Comparison of ENCODE assay signal across 18 cellular contexts in genomic region chr5:108278285-108279240, GRCh38.
DNase-seq lines count a peak whose midpoint lies in the region; ATAC-seq, FAIRE-seq and TF ChIP-seq lines count a peak whose summit lies in the region.
"Had no signal": no experiment of that assay in that cellular context is flagged by ENCODE, and none has a peak within 500 bp of the region (broad histone marks: within the 10 kb centered on the region; RNA-seq: fewer than 3 reads in every experiment).

No MANE protein-coding gene starts in this region.

- no peak overlapping the region for H3K9ac ChIP-seq in HCT116 (ENCODE audit: low read length)
- H3K9ac ChIP-seq in keratinocyte (ENCODE audit: control insufficient read depth, extremely low read depth, insufficient read depth, low read length): no peak overlapping the region

- peak in 2 of 3 experiments; percentile 24 to 45; a peak in 3 of 6 replicates for TF ChIP-seq CTCF in HCT116 (IDR thresholded peaks at IDR 0.05 in 2 of 3, conservative IDR thresholded peaks at IDR 0.05 in 1 of 3; ENCODE audit: borderline replicate concordance in 1 of 3, insufficient read depth in 1 of 3, low read depth in 2 of 3, low read length in 2 of 3)
- peak; percentile 4 for TF ChIP-seq CTCF in bronchial epithelial cell (IDR thresholded peaks at IDR 0.05; ENCODE audit: insufficient read depth, low read length, severe bottlenecking)
- TF ChIP-seq CTCF in keratinocyte (optimal IDR thresholded peaks at IDR 0.05 in 1 of 3, IDR thresholded peaks at IDR 0.05 in 1 of 3, conservative IDR thresholded peaks at IDR 0.05 in 1 of 3; ENCODE audit: extremely low read depth in 1 of 3, insufficient read depth in 2 of 3, low read length in 3 of 3): peak in 2 of 3 experiments; percentile 31

- H3K4me2 ChIP-seq in HCT116 (ENCODE audit: low read length): no peak overlapping the region
- no peak overlapping the region for H3K4me2 ChIP-seq in keratinocyte (ENCODE audit: control insufficient read depth, extremely low read depth, insufficient read depth, low read depth, low read length)

- H3K27me3 Mint-ChIP-seq in CD4-positive, CD25-positive, alpha-beta regulatory T cell: no peaks in the 10 kb centered on the region
- H3K27me3 Mint-ChIP-seq: activated naive CD8-positive, alpha-beta T cell treated with anti-CD3 and anti-CD28 coated beads, Interleukin-2, amount 10 ng/mL, durations not matched to agents 7 days and 5 days; natural killer cell treated with Interleukin-12 subunit alpha and Interleukin-12 subunit beta and Interleukin-15 and Interleukin-18, amount 100 ng/mL, for 72 hours had no signal

- H3K27ac Mint-ChIP-seq in CD4-positive, CD25-positive, alpha-beta regulatory T cell: peak overlapping the region in 2 of 3 donors; percentile 20 to 82
- H3K27ac Mint-ChIP-seq: activated naive CD8-positive, alpha-beta T cell treated with anti-CD3 and anti-CD28 coated beads, Interleukin-2, amount 10 ng/mL, durations not matched to agents 7 days and 5 days; natural killer cell treated with Interleukin-12 subunit alpha and Interleukin-12 subunit beta and Interleukin-15 and Interleukin-18, amount 100 ng/mL, for 72 hours; T-helper 2 cell treated with Interferon-gamma antibody and Interleukin-4, amounts not matched to agents 5 μg/mL and 100 μg/mL, for 36 hours had no signal

- BruUV-seq in HCT116 (replicated peaks; lab: Mats Ljungman, UMichigan): no TSS peak

- H2AFZ ChIP-seq in HCT116 (ENCODE audit: low read depth, low read length, poor library complexity, severe bottlenecking) (no peak overlapping the region), keratinocyte (ENCODE audit: control insufficient read depth, low read length) (no peak overlapping the region)

- H3K4me1 ChIP-seq in CD4-positive, CD25-positive, alpha-beta regulatory T cell (ENCODE audit: control insufficient read depth, insufficient read depth, low read length, poor library complexity, severe bottlenecking): no peaks in the 10 kb centered on the region
- no peaks in the 10 kb centered on the region for H3K4me1 ChIP-seq in HCT116 (ENCODE audit: control insufficient read depth in 1 of 2, insufficient read depth in 2 of 2, low read length in 2 of 2)
- no peaks in the 10 kb centered on the region for H3K4me1 ChIP-seq in keratinocyte (ENCODE audit: control insufficient read depth, extremely low read depth, insufficient read depth, low read length)

- CTCF ChIA-PET in HCT116 (lab: Charles Lee): no interaction called here

- peaks cover 6 to 31% (median 24%) of the 10 kb centered on the region in 4 donors for H3K4me1 Mint-ChIP-seq in CD4-positive, CD25-positive, alpha-beta regulatory T cell
- H3K4me1 Mint-ChIP-seq: activated naive CD8-positive, alpha-beta T cell treated with anti-CD3 and anti-CD28 coated beads, Interleukin-2, amount 10 ng/mL, durations not matched to agents 7 days and 5 days had no signal

- no peaks in the 10 kb centered on the region for H3K9me2 ChIP-seq in HCT116 (ENCODE audit: insufficient read depth)

- no peak for TF ChIP-seq RAD21 in HCT116 (IDR thresholded peaks at IDR 0.05; ENCODE audit: low read depth)

- peaks cover 2% of the 10 kb centered on the region for H3K36me3 ChIP-seq in CD4-positive, CD25-positive, alpha-beta regulatory T cell (ENCODE audit: control insufficient read depth, insufficient read depth, low read length)
- H3K36me3 ChIP-seq in HCT116 (ENCODE audit: control insufficient read depth in 1 of 2, insufficient read depth in 2 of 2, low read length in 2 of 2) (no peaks in the 10 kb centered on the region), bronchial epithelial cell (ENCODE audit: control insufficient read depth, insufficient read depth, low read length) (no peaks in the 10 kb centered on the region), keratinocyte (ENCODE audit: control insufficient read depth in 2 of 2, extremely low read depth in 1 of 2, insufficient read depth in 2 of 2, low read length in 2 of 2) (no peaks in the 10 kb centered on the region), H7 (replicated peaks; ENCODE audit: control insufficient read depth, insufficient read depth, low read length) (no peaks in the 10 kb centered on the region)
- H3K36me3 ChIP-seq: cardiac muscle cell, suprapubic skin had no signal

- H3K27ac ChIP-seq in CD4-positive, CD25-positive, alpha-beta regulatory T cell (ENCODE audit: insufficient read depth, low read length, poor library complexity, severe bottlenecking): no peak overlapping the region
- no peak overlapping the region for H3K27ac ChIP-seq in HCT116 (ENCODE audit: low read depth, low read length)
- H3K27ac ChIP-seq in keratinocyte (ENCODE audit: control insufficient read depth, insufficient read depth, low read length): no peak overlapping the region
- H3K27ac ChIP-seq: cardiac muscle cell, suprapubic skin had no signal

- no peak overlapping the region for H3K4me3 Mint-ChIP-seq in CD4-positive, CD25-positive, alpha-beta regulatory T cell
- H3K4me3 Mint-ChIP-seq: activated naive CD8-positive, alpha-beta T cell treated with anti-CD3 and anti-CD28 coated beads, Interleukin-2, amount 10 ng/mL, durations not matched to agents 7 days and 5 days; natural killer cell treated with Interleukin-12 subunit alpha and Interleukin-12 subunit beta and Interleukin-15 and Interleukin-18, amount 100 ng/mL, for 72 hours; T-helper 2 cell treated with Interferon-gamma antibody and Interleukin-4, amounts not matched to agents 5 μg/mL and 100 μg/mL, for 36 hours had no signal

- peaks cover 6 to 8% of the 10 kb centered on the region in 2 experiments for H3K9me3 ChIP-seq in CD4-positive, CD25-positive, alpha-beta regulatory T cell (ENCODE audit: control insufficient read depth in 2 of 2, low read length in 2 of 2)
- no peaks in the 10 kb centered on the region for H3K9me3 ChIP-seq in HCT116 (ENCODE audit: control insufficient read depth in 1 of 2, insufficient read depth in 1 of 2, low read depth in 1 of 2, low read length in 2 of 2)
- H3K9me3 ChIP-seq in keratinocyte (ENCODE audit: control insufficient read depth, low read depth, low read length): no peaks in the 10 kb centered on the region

- POLR2A ChIA-PET in HCT116 (lab: Charles Lee): no interaction called here

- no peak for TF ChIP-seq POLR2A in HCT116 (IDR thresholded peaks at IDR 0.05; ENCODE audit: borderline replicate concordance, extremely low read depth, insufficient read depth, insufficient read length)

- peaks cover 21% of the 10 kb centered on the region for H3K36me3 Mint-ChIP-seq in CD4-positive, CD25-positive, alpha-beta regulatory T cell

- no peak for ATAC-seq in CD4-positive, CD25-positive, alpha-beta regulatory T cell (ENCODE audit: low read depth in 2 of 2)
- peak; percentile 54 for ATAC-seq in HCT116

- H3K9me3 Mint-ChIP-seq in CD4-positive, CD25-positive, alpha-beta regulatory T cell: peaks cover 2 to 17% (median 9%) of the 10 kb centered on the region in 7 donors

- dilution Hi-C loops in keratinocyte (cut with MboI; ENCODE audit: extremely low pct_ligation_motif_present, low sequenced_read_pairs): no loop called here

- no peaks in the 10 kb centered on the region for H4K20me1 ChIP-seq in HCT116 (ENCODE audit: insufficient read depth)
- H4K20me1 ChIP-seq in keratinocyte (ENCODE audit: control insufficient read depth, extremely low read depth, insufficient read depth, low read length): no peaks in the 10 kb centered on the region

- no peaks in the 10 kb centered on the region for H3K9me1 ChIP-seq in keratinocyte (ENCODE audit: control insufficient read depth, extremely low read depth, insufficient read depth, low read length)

- DNase-seq in CD4-positive, CD25-positive, alpha-beta regulatory T cell: peak in 1 of 3 donors; percentile 3
- no peak for DNase-seq in HCT116 (ENCODE audit: low read depth, low spot score)
- DNase-seq in bronchial epithelial cell (ENCODE audit: low read depth): no peak
- no peak for DNase-seq in keratinocyte (ENCODE audit: low read depth, low spot score)
- DNase-seq in inferior parietal cortex (ENCODE audit: extremely low spot score): no peak
- DNase-seq in activated CD8-positive, alpha-beta memory T cell treated with anti-CD3 and anti-CD28 coated beads, Interleukin-2, amount 50 U/mL, for 4 hours: no peak
- no peak for DNase-seq in stimulated activated CD4-positive, alpha-beta T cell treated with anti-CD3 and anti-CD28 coated beads, Interleukin-4, amount 100 ng/mL, for 1 hour
- no peak for DNase-seq in H7
- DNase-seq: activated CD4-positive, alpha-beta T cell treated with anti-CD3 and anti-CD28 coated beads for 48 hours; activated naive CD8-positive, alpha-beta T cell treated with anti-CD3 and anti-CD28 coated beads, Interleukin-2, amount 10 ng/mL, durations not matched to agents 7 days and 5 days; activated T-cell treated with anti-CD3 and anti-CD28 coated beads for 4 hours; foreskin fibroblast; NCI-H2081; NCI-H526 treated with DMSO at 0.1 percent for 48 hours had no signal

- FAIRE-seq in bronchial epithelial cell (lab: Jason Lieb, UNC) (peak; percentile 75), keratinocyte (lab: Jason Lieb, UNC) (no peak)

- H3K4me3 ChIP-seq in CD4-positive, CD25-positive, alpha-beta regulatory T cell (ENCODE audit: low read depth, low read length): no peak overlapping the region
- H3K4me3 ChIP-seq in HCT116 (replicated peaks in 1 of 2; ENCODE audit: low read depth in 1 of 2, low read length in 2 of 2) (no peak overlapping the region), bronchial epithelial cell (ENCODE audit: low read depth, low read length) (no peak overlapping the region), keratinocyte (ENCODE audit: control insufficient read depth in 2 of 3, extremely low read depth in 1 of 3, insufficient read depth in 2 of 3, low read depth in 1 of 3, low read length in 3 of 3) (no peak overlapping the region), H7 (ENCODE audit: insufficient read depth, low read depth, low read length) (no peak overlapping the region)
- H3K4me3 ChIP-seq: cardiac muscle cell, suprapubic skin had no signal

- RAD21 ChIA-PET in HCT116 (lab: Charles Lee; ENCODE audit: low non-redundant PET in 1 of 2, low total read pairs in 2 of 2, uncharacterized antibody in 2 of 2, unreplicated experiment in 2 of 2): no interaction called here

- no peaks in the 10 kb centered on the region for H3K27me3 ChIP-seq in CD4-positive, CD25-positive, alpha-beta regulatory T cell (ENCODE audit: control insufficient read depth, insufficient read depth, low read length)
- H3K27me3 ChIP-seq in HCT116 (ENCODE audit: insufficient read depth, low read length) (no peaks in the 10 kb centered on the region), bronchial epithelial cell (ENCODE audit: control insufficient read depth, insufficient read depth, low read length) (no peaks in the 10 kb centered on the region), keratinocyte (ENCODE audit: control insufficient read depth, extremely low read depth, insufficient read depth, low read length) (no peaks in the 10 kb centered on the region), H7 (ENCODE audit: control insufficient read depth, insufficient read depth, low read length) (no peaks in the 10 kb centered on the region)
- H3K27me3 ChIP-seq: cardiac muscle cell, suprapubic skin had no signal

- no peaks in the 10 kb centered on the region for H3K79me2 ChIP-seq in HCT116 (ENCODE audit: insufficient read depth, low read length)
- H3K79me2 ChIP-seq in keratinocyte (ENCODE audit: control insufficient read depth, insufficient read depth, low read length): no peaks in the 10 kb centered on the region

- intact Hi-C loops in HCT116 (cut with micrococcal nuclease): no loop called here

TF ChIP-seq in HCT116, 20 proteins besides CTCF, POLR2A, EP300 and RAD21 (continues in another document):
- no peak for TF ChIP-seq EZH2phosphoT487 (IDR thresholded peaks at IDR 0.05; ENCODE audit: borderline replicate concordance)
